Comparison of ENCODE assay signal across 1 cellular context in genomic region chr16:85554791-85555548, GRCh38.
A peak's percentile ranks its signal among the peaks of the same experiment; 100 is the strongest.
TF ChIP-seq lines count a peak whose summit lies in the region.

No MANE protein-coding gene starts in this region.

TF ChIP-seq in SK-N-SH, 30 proteins besides CTCF, POLR2A, EP300 and RAD21 (continued from another document):
- TF ChIP-seq TEAD4 (IDR thresholded peaks at IDR 0.05; ENCODE audit: borderline replicate concordance, insufficient read depth) (0 out of 2 replicates have a peak, but pooled peaks have one; percentile 10), ZBTB33 (IDR thresholded peaks at IDR 0.05; ENCODE audit: borderline replicate concordance, low read depth) (no peak), MAX (IDR thresholded peaks at IDR 0.05; ENCODE audit: low read depth) (no peak), CHD2 (IDR thresholded peaks at IDR 0.05; ENCODE audit: low read length, partially characterized antibody) (peak; percentile 70), TCF12 (IDR thresholded peaks at IDR 0.05) (peak; percentile 55; the same call in 1 of the 2 replicates), GATA2 (CRISPR knock-in tag; IDR thresholded peaks at IDR 0.05) (no peak), YY1 (IDR thresholded peaks at IDR 0.05; ENCODE audit: low read depth) (no peak), EZH2phosphoT487 (IDR thresholded peaks at IDR 0.05; ENCODE audit: borderline replicate concordance, low read depth) (no peak), FOXJ3 (CRISPR knock-in tag; IDR thresholded peaks at IDR 0.05) (no peak), FOSL2 (IDR thresholded peaks at IDR 0.05; ENCODE audit: borderline replicate concordance, low read depth) (peak; percentile 58; the same call in 1 of the 2 replicates), GABPA (IDR thresholded peaks at IDR 0.05; ENCODE audit: low read depth) (no peak), REST (IDR thresholded peaks at IDR 0.05; ENCODE audit: low read depth, low read length) (0 out of 2 replicates have a peak, but pooled peaks have one; percentile 20), TAF1 (IDR thresholded peaks at IDR 0.05; ENCODE audit: borderline replicate concordance, low read depth, low read length) (no peak), USF1 (IDR thresholded peaks at IDR 0.05; ENCODE audit: borderline replicate concordance, low read depth) (no peak), NRF1 (IDR thresholded peaks at IDR 0.05; ENCODE audit: low read depth, low read length) (no peak)
